27 cellular contexts compared by ENCODE assay signal in the genomic region with DNA sequence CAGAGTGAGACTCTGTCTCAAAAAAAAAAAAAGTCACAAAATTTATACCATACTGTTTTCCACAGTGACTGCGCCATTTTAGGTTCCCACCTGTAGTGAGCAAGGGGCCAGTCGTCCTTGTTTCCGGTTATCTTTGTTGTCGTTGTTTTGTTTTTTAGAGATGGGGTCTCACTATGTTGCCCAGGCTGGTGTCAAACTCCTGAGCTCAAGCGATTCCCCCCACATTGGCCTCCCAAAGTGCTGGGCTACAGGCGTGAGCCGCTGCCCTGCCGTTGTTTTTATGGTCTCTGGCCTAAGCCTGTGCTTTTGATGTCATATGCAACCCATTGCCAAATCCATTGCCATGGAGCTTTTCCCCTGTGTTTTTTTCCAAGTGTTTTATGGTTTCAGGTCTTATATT. TPM values are rescaled to one million over a fixed set of nuclear protein-coding genes. Genes with fewer than 3 reads are reported as not detected.
DNase-seq lines count a peak whose midpoint lies in the region; ATAC-seq and TF ChIP-seq lines count a peak whose summit lies in the region.
"Had no signal": no experiment of that assay in that cellular context is flagged by ENCODE, and none has a peak within 500 bp of the region (broad histone marks: within the 10 kb centered on the region; RNA-seq: fewer than 3 reads in every experiment).

No MANE protein-coding gene starts in this region.

- H3K4me2 ChIP-seq in Loucy (ENCODE audit: low read depth, low read length, poor library complexity, severe bottlenecking) (peak overlapping the region; percentile 92), smooth muscle cell (no peak overlapping the region)
- H3K4me2 ChIP-seq: KMS-11 had no signal

- no peaks in the 10 kb centered on the region for H3K27me3 ChIP-seq in Loucy (ENCODE audit: insufficient read depth, low read length, poor library complexity, severe bottlenecking)
- no peaks in the 10 kb centered on the region for H3K27me3 ChIP-seq in smooth muscle cell (ENCODE audit: low read depth)
- H3K27me3 ChIP-seq: adrenal gland, esophagus squamous epithelium, gastrocnemius medialis, hepatocyte, upper lobe of right lung had no signal

- H3F3A ChIP-seq in Loucy (ENCODE audit: low read depth), result no peaks in the 10 kb centered on the region
- peaks cover 19% of the 10 kb centered on the region for H3F3A ChIP-seq in smooth muscle cell (ENCODE audit: low read depth)

- H2AFZ ChIP-seq in Loucy (ENCODE audit: low read length), result no peak overlapping the region
- no peak overlapping the region for H2AFZ ChIP-seq in smooth muscle cell (ENCODE audit: low read depth)
- H2AFZ ChIP-seq: hepatocyte had no signal

- H4K20me1 ChIP-seq in Loucy (ENCODE audit: insufficient read depth, low read length, poor library complexity, severe bottlenecking), result peaks cover 23% of the 10 kb centered on the region
- peaks cover 7% of the 10 kb centered on the region for H4K20me1 ChIP-seq in smooth muscle cell (ENCODE audit: low read depth)

- DNase-seq in activated T-cell treated with anti-CD3 and anti-CD28 coated beads, Interleukin-2, amount 50 U/mL, for 24 hours, result no peak
- no peak for DNase-seq in activated T-cell treated with anti-CD3 and anti-CD28 coated beads, Interleukin-2, amount 50 U/mL, for 48 hours
- DNase-seq in immature natural killer cell, result no peak
- DNase-seq in smooth muscle cell (lab: John Stamatoyannopoulos, UW; ENCODE audit: unreplicated experiment), result no peak
- no peak for DNase-seq in stimulated activated CD4-positive, alpha-beta T cell treated with anti-CD3 and anti-CD28 coated beads, Interleukin-4, amount 100 ng/mL, for 24 hours
- DNase-seq in activated CD8-positive, alpha-beta T cell treated with anti-CD3 and anti-CD28 coated beads, Interleukin-2, amount 10 ng/mL, durations not matched to agents 7 days and 5 days, result no peak
- DNase-seq in LoVo (ENCODE audit: low spot score), result no peak
- DNase-seq: activated CD4-positive, alpha-beta T cell treated with anti-CD3 and anti-CD28 coated beads for 36 hours; adrenal gland; AML-193; DMS79; esophagus squamous epithelium; gastrocnemius medialis; GOT3; left ventricle myocardium superior; NCI-H1048; NCI-H187 treated with DMSO at 0.1 percent for 48 hours; nephron progenitor cell; posterior cingulate gyrus; stimulated activated CD8-positive, alpha-beta memory T cell treated with anti-CD3 and anti-CD28 coated beads, Interleukin-4, amount 100 ng/mL, for 48 hours; upper lobe of right lung had no signal

- H3K9me2 ChIP-seq in Loucy (replicated peaks; ENCODE audit: low read depth, low read length), result no peaks in the 10 kb centered on the region

- no peak for ATAC-seq in activated CD8-positive, alpha-beta T cell treated with anti-CD3 and anti-CD28 coated beads, Interleukin-2, amount 10 ng/mL, durations not matched to agents 7 days and 5 days
- ATAC-seq: activated CD4-positive, alpha-beta T cell treated with anti-CD3 and anti-CD28 coated beads for 36 hours; gastrocnemius medialis; left ventricle myocardium superior; sciatic nerve; upper lobe of right lung had no signal

- no peak for TF ChIP-seq CTCF in Loucy (conservative IDR thresholded peaks at IDR 0.05; ENCODE audit: low read length)
- no peak for TF ChIP-seq CTCF in smooth muscle cell (IDR thresholded peaks at IDR 0.05; ENCODE audit: borderline replicate concordance, insufficient read depth, poor library complexity, severe bottlenecking)

- no peaks in the 10 kb centered on the region for H3K9me3 Mint-ChIP-seq in activated T-cell treated with anti-CD3 and anti-CD28 coated beads, Interleukin-2, amount 50 U/mL, for 24 hours
- no peaks in the 10 kb centered on the region for H3K9me3 Mint-ChIP-seq in immature natural killer cell
- H3K9me3 Mint-ChIP-seq in activated CD8-positive, alpha-beta T cell treated with anti-CD3 and anti-CD28 coated beads, Interleukin-2, amount 10 ng/mL, durations not matched to agents 7 days and 5 days (ENCODE audit: insufficient read depth), result no peaks in the 10 kb centered on the region
- H3K9me3 Mint-ChIP-seq: nephron progenitor cell; T-helper 1 cell treated with Interleukin-12 subunit alpha and Interleukin-12 subunit beta and Interleukin-4 antibody, amounts not matched to agents 30 μg/mL and 1 μg/mL, for 36 hours had no signal

- POLR2A ChIA-PET in activated CD8-positive, alpha-beta T cell treated with anti-CD3 and anti-CD28 coated beads, Interleukin-2, amount 10 ng/mL, durations not matched to agents 7 days and 5 days (lab: Charles Lee), result no interaction called here

- H3K36me3 ChIP-seq in Loucy (ENCODE audit: insufficient read depth, low read length) (peaks cover 16% of the 10 kb centered on the region; the same call in 1 of the 2 replicates), smooth muscle cell (ENCODE audit: low read depth) (no peaks in the 10 kb centered on the region)

- 98% methylated on average over 8 of the region's 8 CpGs for WGBS in smooth muscle cell (ENCODE audit: low lambda C conversion rate)

- H3K4me1 ChIP-seq in Loucy (ENCODE audit: insufficient read depth, low read length, poor library complexity, severe bottlenecking), result peaks cover 47% of the 10 kb centered on the region
- peaks cover 24% of the 10 kb centered on the region for H3K4me1 ChIP-seq in smooth muscle cell (ENCODE audit: low read depth)

- H3K9ac ChIP-seq in Loucy (ENCODE audit: low read depth, low read length, poor library complexity, severe bottlenecking) (no peak overlapping the region), smooth muscle cell (ENCODE audit: low read depth) (no peak overlapping the region)
- H3K9ac ChIP-seq: KMS-11 had no signal

- no peaks in the 10 kb centered on the region for H3K27me3 Mint-ChIP-seq in activated T-cell treated with anti-CD3 and anti-CD28 coated beads, Interleukin-2, amount 50 U/mL, for 24 hours
- H3K27me3 Mint-ChIP-seq in immature natural killer cell (ENCODE audit: low read depth in 3 of 3), result peaks cover 6 to 16% (median 7%) of the 10 kb centered on the region in 3 donors
- H3K27me3 Mint-ChIP-seq in activated CD8-positive, alpha-beta T cell treated with anti-CD3 and anti-CD28 coated beads, Interleukin-2, amount 10 ng/mL, durations not matched to agents 7 days and 5 days (ENCODE audit: low read depth), result no peaks in the 10 kb centered on the region
- H3K27me3 Mint-ChIP-seq: activated CD4-positive, alpha-beta T cell treated with anti-CD3 and anti-CD28 coated beads for 36 hours had no signal

- peak overlapping the region; percentile 63 for H3K27ac Mint-ChIP-seq in activated T-cell treated with anti-CD3 and anti-CD28 coated beads, Interleukin-2, amount 50 U/mL, for 24 hours
- no peak overlapping the region for H3K27ac Mint-ChIP-seq in immature natural killer cell
- H3K27ac Mint-ChIP-seq in activated CD8-positive, alpha-beta T cell treated with anti-CD3 and anti-CD28 coated beads, Interleukin-2, amount 10 ng/mL, durations not matched to agents 7 days and 5 days, result no peak overlapping the region
- H3K27ac Mint-ChIP-seq: activated CD4-positive, alpha-beta T cell treated with anti-CD3 and anti-CD28 coated beads for 36 hours; T-helper 1 cell treated with Interleukin-12 subunit alpha and Interleukin-12 subunit beta and Interleukin-4 antibody, amounts not matched to agents 30 μg/mL and 1 μg/mL, for 36 hours had no signal

- peaks cover 87% of the 10 kb centered on the region for H3K36me3 Mint-ChIP-seq in activated T-cell treated with anti-CD3 and anti-CD28 coated beads, Interleukin-2, amount 50 U/mL, for 24 hours (ENCODE audit: low read depth)
- peaks cover 17 to 31% (median 30%) of the 10 kb centered on the region in 3 donors for H3K36me3 Mint-ChIP-seq in immature natural killer cell
- peaks cover 52% of the 10 kb centered on the region for H3K36me3 Mint-ChIP-seq in activated CD8-positive, alpha-beta T cell treated with anti-CD3 and anti-CD28 coated beads, Interleukin-2, amount 10 ng/mL, durations not matched to agents 7 days and 5 days (ENCODE audit: low read depth)

- H3K27ac ChIP-seq in smooth muscle cell (ENCODE audit: low read depth), result peak overlapping the region; percentile 84
- H3K27ac ChIP-seq: adrenal gland, coronary artery, KMS-11, upper lobe of right lung had no signal

- H3K4me3 ChIP-seq in Loucy (ENCODE audit: low read length, poor library complexity, severe bottlenecking) (peak overlapping the region; percentile 4), smooth muscle cell (no peak overlapping the region)
- H3K4me3 ChIP-seq: adrenal gland, coronary artery, esophagus squamous epithelium, gastrocnemius medialis, hepatocyte, upper lobe of right lung had no signal

- CTCF ChIA-PET in activated CD8-positive, alpha-beta T cell treated with anti-CD3 and anti-CD28 coated beads, Interleukin-2, amount 10 ng/mL, durations not matched to agents 7 days and 5 days (lab: Charles Lee), result no interaction called here

- H3K4me1 Mint-ChIP-seq in activated T-cell treated with anti-CD3 and anti-CD28 coated beads, Interleukin-2, amount 50 U/mL, for 24 hours (ENCODE audit: low read depth), result peaks cover 50% of the 10 kb centered on the region
- H3K4me1 Mint-ChIP-seq in immature natural killer cell, result peaks cover 41 to 65% of the 10 kb centered on the region in 2 donors
- peaks cover 39% of the 10 kb centered on the region for H3K4me1 Mint-ChIP-seq in activated CD8-positive, alpha-beta T cell treated with anti-CD3 and anti-CD28 coated beads, Interleukin-2, amount 10 ng/mL, durations not matched to agents 7 days and 5 days (ENCODE audit: low read depth)

- H3K9me3 ChIP-seq in Loucy (ENCODE audit: insufficient read depth, low read depth, low read length) (no peaks in the 10 kb centered on the region), smooth muscle cell (replicated peaks; ENCODE audit: low read depth) (no peaks in the 10 kb centered on the region)
- H3K9me3 ChIP-seq: adrenal gland, esophagus squamous epithelium, gastrocnemius medialis, upper lobe of right lung had no signal

- peaks cover 40% of the 10 kb centered on the region for H3K79me2 ChIP-seq in Loucy (ENCODE audit: insufficient read depth, low read length)
- peaks cover 59% of the 10 kb centered on the region for H3K79me2 ChIP-seq in smooth muscle cell (ENCODE audit: low read depth)

- no peak overlapping the region for H3K4me3 Mint-ChIP-seq in activated T-cell treated with anti-CD3 and anti-CD28 coated beads, Interleukin-2, amount 50 U/mL, for 24 hours
- H3K4me3 Mint-ChIP-seq in immature natural killer cell, result peak overlapping the region in 3 of 5 donors; percentile 16 to 61 (median 19)
- H3K4me3 Mint-ChIP-seq in activated CD8-positive, alpha-beta T cell treated with anti-CD3 and anti-CD28 coated beads, Interleukin-2, amount 10 ng/mL, durations not matched to agents 7 days and 5 days, result no peak overlapping the region
- H3K4me3 Mint-ChIP-seq: activated CD4-positive, alpha-beta T cell treated with anti-CD3 and anti-CD28 coated beads for 36 hours; T-helper 1 cell treated with Interleukin-12 subunit alpha and Interleukin-12 subunit beta and Interleukin-4 antibody, amounts not matched to agents 30 μg/mL and 1 μg/mL, for 36 hours had no signal

RNA-seq across cellular contexts. Expression of gene UPF3A, which starts 3.3 kb away (rescaled TPM):
- polyA plus RNA-seq in immature natural killer cell (10 to 100 TPM in 2 of 3 donors, 1 to 10 TPM in 1; 8.9 to 35.5 (median 23.9) TPM), smooth muscle cell (34.1 and 46.6 TPM in 2 replicates)
- 22.4 and 26.1 TPM in 2 replicates for total RNA-seq in smooth muscle cell
- 10 to 100 TPM; 53.3 to 58.8 TPM for total RNA-seq in activated CD8-positive, alpha-beta T cell treated with anti-CD3 and anti-CD28 coated beads, Interleukin-2, amount 10 ng/mL, durations not matched to agents 7 days and 5 days

RNA-seq across cellular contexts. Expression of gene CHAMP1, which starts 29.6 kb away (rescaled TPM):
- polyA plus RNA-seq in immature natural killer cell, result 10 to 100 TPM in 1 of 3 donors, 1 to 10 TPM in 2; 1.8 to 10.2 (median 5.0) TPM
- 12.0 and 20.6 TPM in 2 replicates for total RNA-seq in smooth muscle cell
- polyA plus RNA-seq in smooth muscle cell, result 10.6 and 12.1 TPM in 2 replicates
- 10 to 100 TPM; 31.6 to 33.3 TPM for total RNA-seq in activated CD8-positive, alpha-beta T cell treated with anti-CD3 and anti-CD28 coated beads, Interleukin-2, amount 10 ng/mL, durations not matched to agents 7 days and 5 days

RNA-seq across cellular contexts. Expression of gene CDC16, which starts 50.0 kb away (rescaled TPM):
- polyA plus RNA-seq in immature natural killer cell (10 to 100 TPM; 16.0 to 33.1 (median 30.1) TPM), smooth muscle cell (31.5 and 51.0 TPM in 2 replicates)
- 43.8 and 60.7 TPM in 2 replicates for total RNA-seq in smooth muscle cell
- 10 to 100 TPM; 71.4 to 74.7 TPM for total RNA-seq in activated CD8-positive, alpha-beta T cell treated with anti-CD3 and anti-CD28 coated beads, Interleukin-2, amount 10 ng/mL, durations not matched to agents 7 days and 5 days

Comparison
In these comparisons a context has a peak if more than half of its experiments do, and no peak if none do; other contexts are left out.
1. H3K4me3 Mint-ChIP-seq: peak in immature natural killer cell (3 of 5); none in activated T-cell treated with anti-CD3 and anti-CD28 coated beads, Interleukin-2, amount 50 U/mL, for 24 hours (single experiment) and activated CD8-positive, alpha-beta T cell treated with anti-CD3 and anti-CD28 coated beads, Interleukin-2, amount 10 ng/mL, durations not matched to agents 7 days and 5 days (single experiment).